8 cellular contexts compared by ENCODE assay signal in genomic region chr5:81971086-81971693, GRCh38. TPM values are rescaled to one million over a fixed set of nuclear protein-coding genes. Genes with fewer than 3 reads are reported as not detected.
DNase-seq lines count a peak whose midpoint lies in the region; ATAC-seq and TF ChIP-seq lines count a peak whose summit lies in the region.

No MANE protein-coding gene starts in this region.

- CTCF ChIA-PET in AG04450 (lab: Charles Lee), result interaction anchor here (0.6 to 0.8 kb wide), 2 partner anchors 288 to 309 kb away, joined by 3 to 4 read pairs; no protein-coding TSS in a partner anchor
- CTCF ChIA-PET in activated naive CD4-positive, alpha-beta T cell treated with anti-CD3 and anti-CD28 coated beads, Interleukin-2, amount 10 ng/mL, durations not matched to agents 7 days and 5 days (lab: Charles Lee), result interaction anchor here (0.6 to 1.1 kb wide), 2 partner anchors 459 to 671 kb away, joined by 3 read pairs; no protein-coding TSS in a partner anchor

- peaks cover 31% of the 10 kb centered on the region for H3K4me1 Mint-ChIP-seq in activated naive CD4-positive, alpha-beta T cell treated with anti-CD3 and anti-CD28 coated beads, Interleukin-2, amount 10 ng/mL, durations not matched to agents 7 days and 5 days

- peak overlapping the region; percentile 79 for H3K4me3 ChIP-seq in AG04450 (ENCODE audit: low read depth, low read length)
- H3K4me3 ChIP-seq in GM12875 (ENCODE audit: low read depth, low read length), result peak overlapping the region; percentile 91
- H3K4me3 ChIP-seq in right cardiac atrium (ENCODE audit: low read length), result peak overlapping the region; percentile 50

- peak overlapping the region; percentile 96 for H3K27ac Mint-ChIP-seq in activated naive CD4-positive, alpha-beta T cell treated with anti-CD3 and anti-CD28 coated beads, Interleukin-2, amount 10 ng/mL, durations not matched to agents 7 days and 5 days

- H3K9me3 Mint-ChIP-seq in activated naive CD4-positive, alpha-beta T cell treated with anti-CD3 and anti-CD28 coated beads, Interleukin-2, amount 10 ng/mL, durations not matched to agents 7 days and 5 days, result no peaks in the 10 kb centered on the region

- ATAC-seq in right cardiac atrium, result no peak
- ATAC-seq in HG03039 (IDR thresholded peaks at IDR 0.05; ENCODE audit: unreplicated experiment), result no peak

- no peaks in the 10 kb centered on the region for H3K27me3 Mint-ChIP-seq in activated naive CD4-positive, alpha-beta T cell treated with anti-CD3 and anti-CD28 coated beads, Interleukin-2, amount 10 ng/mL, durations not matched to agents 7 days and 5 days

- H3K27me3 ChIP-seq in AG04450 (ENCODE audit: control insufficient read depth, insufficient read depth, low read length), result no peaks in the 10 kb centered on the region
- H3K27me3 ChIP-seq in right cardiac atrium (ENCODE audit: control insufficient read depth, insufficient read depth), result no peaks in the 10 kb centered on the region

- intact Hi-C loops in right cardiac atrium (cut with DNase I), result loop anchor here in 2 of 4 donors (5.0 kb wide), 1 partner anchor 119 kb away; no protein-coding TSS in a partner anchor

- no peaks in the 10 kb centered on the region for H3K9me3 ChIP-seq in AG04450 (ENCODE audit: control insufficient read depth, insufficient read depth, low read length)
- no peaks in the 10 kb centered on the region for H3K9me3 ChIP-seq in right cardiac atrium (ENCODE audit: control insufficient read depth, low read length)

- no peaks in the 10 kb centered on the region for H3K4me1 ChIP-seq in right cardiac atrium (ENCODE audit: control insufficient read depth, insufficient read depth, low read length)

- POLR2A ChIA-PET in AG04450 (lab: Yijun Ruan, JAX), result interaction anchor here (0.7 to 0.9 kb wide), 3 partner anchors 8 to 119 kb away, joined by 3 to 4 read pairs (median 3); no protein-coding TSS in a partner anchor

- TF ChIP-seq CTCF in AG04450 (IDR thresholded peaks at IDR 0.05; ENCODE audit: low read depth, low read length) (no peak), GM12875 (IDR thresholded peaks at IDR 0.05; ENCODE audit: borderline replicate concordance, insufficient read depth, low read depth, low read length) (no peak)

- peaks cover 3% of the 10 kb centered on the region for H3K36me3 Mint-ChIP-seq in activated naive CD4-positive, alpha-beta T cell treated with anti-CD3 and anti-CD28 coated beads, Interleukin-2, amount 10 ng/mL, durations not matched to agents 7 days and 5 days

- 2% methylated on average over 10 of the region's 10 CpGs for whole genome bisulfite sequencing in right cardiac atrium

- peak overlapping the region; percentile 81 for H3K4me3 Mint-ChIP-seq in activated naive CD4-positive, alpha-beta T cell treated with anti-CD3 and anti-CD28 coated beads, Interleukin-2, amount 10 ng/mL, durations not matched to agents 7 days and 5 days

- peak overlapping the region; percentile 69 for H3K27ac ChIP-seq in AG04450 (ENCODE audit: low read depth, low read length)
- H3K27ac ChIP-seq in right cardiac atrium (ENCODE audit: low read length), result peak overlapping the region; percentile 92

- DNase-seq in AG04450 (ENCODE audit: low read depth, low spot score), result no peak
- DNase-seq in NCI-H1417 treated with DMSO at 0.1 percent for 48 hours (lab: John Stamatoyannopoulos, UW), result peak; percentile 67
- peak; percentile 22 for DNase-seq in activated naive CD4-positive, alpha-beta T cell treated with anti-CD3 and anti-CD28 coated beads, Interleukin-2, amount 10 ng/mL, durations not matched to agents 7 days and 5 days
- no peak for DNase-seq in right cardiac atrium
- DNase-seq in renal cortical epithelial cell (ENCODE audit: low read depth), result peak; percentile 55
- DNase-seq in NCI-H1436 treated with DMSO at 0.1 percent for 48 hours (lab: John Stamatoyannopoulos, UW), result no peak

RNA-seq across cellular contexts. Expression of gene ATG10, which starts 0.6 kb away (rescaled TPM):
- 2.9 and 4.1 TPM in 2 replicates for polyA plus RNA-seq in AG04450 (2011; rRNA removed)
- 1.6 and 4.5 TPM in 2 replicates for polyA minus RNA-seq in AG04450 (2011; rRNA and poly(A)+ RNA removed)
- 1 to 10 TPM; 4.8 to 7.6 (median 5.2) TPM for total RNA-seq in right cardiac atrium
- 5.3 TPM for polyA plus RNA-seq in right cardiac atrium
- total RNA-seq in renal cortical epithelial cell, result 18.6 and 18.9 TPM in 2 replicates

Comparison
In these comparisons a context has a peak if more than half of its experiments do, and no peak if none do; other contexts are left out.
1. DNase-seq: peak in NCI-H1417 treated with DMSO at 0.1 percent for 48 hours (single experiment), activated naive CD4-positive, alpha-beta T cell treated with anti-CD3 and anti-CD28 coated beads, Interleukin-2, amount 10 ng/mL, durations not matched to agents 7 days and 5 days (single experiment) and renal cortical epithelial cell (single experiment); none in AG04450 (single experiment), right cardiac atrium (0 of 3) and NCI-H1436 treated with DMSO at 0.1 percent for 48 hours (single experiment).
2. Peak in every context shown above with its lines, with median percentiles within 50 percentile points of each other: H3K4me3 ChIP-seq.